In the genomic region with DNA sequence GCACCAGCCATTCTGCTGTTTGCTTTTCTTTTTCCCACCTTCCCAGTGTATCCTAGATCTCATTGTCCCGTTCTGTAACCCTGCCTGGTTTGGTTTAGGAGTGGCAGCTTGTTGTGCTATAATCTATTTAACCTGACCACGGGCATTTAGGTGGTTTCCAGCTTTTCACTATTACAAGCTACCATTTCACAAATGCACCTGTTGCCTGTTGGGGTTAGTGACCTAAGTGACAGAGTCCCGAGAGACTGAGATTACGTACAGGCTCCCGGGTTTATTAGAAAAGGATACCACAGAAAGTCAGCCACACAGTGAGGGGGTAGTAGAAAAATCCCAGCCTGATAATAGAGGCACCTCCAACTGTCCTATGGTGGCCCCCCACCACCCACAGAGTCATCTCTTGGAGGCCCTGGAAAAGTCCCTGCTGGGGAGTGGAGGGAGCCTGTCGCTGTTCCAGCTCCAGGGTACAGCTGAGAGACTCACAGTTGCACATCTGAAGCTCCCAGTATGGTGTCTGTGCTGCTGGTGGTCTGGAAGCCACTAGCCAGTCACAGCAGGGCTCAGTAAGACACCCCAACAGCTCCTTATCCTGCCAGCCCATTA, we compare ENCODE assay signal across 10 cellular contexts. TPM values are rescaled to one million over a fixed set of nuclear protein-coding genes. Genes with fewer than 3 reads are reported as not detected.
A peak's percentile ranks its signal among the peaks of the same experiment; 100 is the strongest.
DNase-seq lines count a peak whose midpoint lies in the region; ATAC-seq lines count a peak whose summit lies in the region.
"Had no signal": no experiment of that assay in that cellular context is flagged by ENCODE, and none has a peak within 500 bp of the region (broad histone marks: within the 10 kb centered on the region; RNA-seq: fewer than 3 reads in every experiment).

No MANE protein-coding gene starts in this region.

- peak overlapping the region; percentile 94 for H3K27ac Mint-ChIP-seq in stimulated activated naive CD8-positive, alpha-beta T cell treated with anti-CD3 and anti-CD28 coated beads, Interleukin-15, Interleukin-2, amounts not matched to agents 100 ng/mL and 50 ng/mL, for 24 hours

- H3K4me1 Mint-ChIP-seq in stimulated activated naive CD8-positive, alpha-beta T cell treated with anti-CD3 and anti-CD28 coated beads, Interleukin-15, Interleukin-2, amounts not matched to agents 100 ng/mL and 50 ng/mL, for 24 hours (ENCODE audit: low read depth) = peaks cover 75% of the 10 kb centered on the region

- peak; percentile 59 for ATAC-seq in HG02623 (IDR thresholded peaks at IDR 0.05; ENCODE audit: unreplicated experiment)

- H3K27me3 Mint-ChIP-seq in stimulated activated naive CD8-positive, alpha-beta T cell treated with anti-CD3 and anti-CD28 coated beads, Interleukin-15, Interleukin-2, amounts not matched to agents 100 ng/mL and 50 ng/mL, for 24 hours = no peaks in the 10 kb centered on the region
- H3K27me3 Mint-ChIP-seq: T-cell had no signal

- peak; percentile 37 to 41 for DNase-seq in stimulated activated CD4-positive, alpha-beta T cell treated with anti-CD3 and anti-CD28 coated beads, Interleukin-2, amount 100 ng/mL, for 24 hours
- no peak for DNase-seq in stimulated activated CD4-positive, alpha-beta T cell treated with anti-CD3 and anti-CD28 coated beads, Interleukin-4, amount 100 ng/mL, for 4 hours
- DNase-seq in NAMALWA (ENCODE audit: low spot score) (peak; percentile 77), DMS153 (lab: John Stamatoyannopoulos, UW) (no peak), anterior cingulate cortex (lab: John Stamatoyannopoulos, UW) (no peak), mucosa of gallbladder (ENCODE audit: low spot score) (no peak)
- DNase-seq: COR-L47 had no signal

- H3K36me3 Mint-ChIP-seq in stimulated activated naive CD8-positive, alpha-beta T cell treated with anti-CD3 and anti-CD28 coated beads, Interleukin-15, Interleukin-2, amounts not matched to agents 100 ng/mL and 50 ng/mL, for 24 hours (ENCODE audit: low read depth) = peaks cover 73% of the 10 kb centered on the region

- peak overlapping the region; percentile 55 for H3K4me3 Mint-ChIP-seq in stimulated activated naive CD8-positive, alpha-beta T cell treated with anti-CD3 and anti-CD28 coated beads, Interleukin-15, Interleukin-2, amounts not matched to agents 100 ng/mL and 50 ng/mL, for 24 hours

- H3K9me3 Mint-ChIP-seq in stimulated activated naive CD8-positive, alpha-beta T cell treated with anti-CD3 and anti-CD28 coated beads, Interleukin-15, Interleukin-2, amounts not matched to agents 100 ng/mL and 50 ng/mL, for 24 hours = peaks cover 9% of the 10 kb centered on the region
- H3K9me3 Mint-ChIP-seq: T-cell had no signal

RNA-seq across cellular contexts. Expression of a gene that starts 21.2 kb away (rescaled TPM):
- total RNA-seq in mucosa of gallbladder = 27.6 TPM

RNA-seq across cellular contexts. Expression of a gene that starts 23.3 kb away (rescaled TPM):
- 41.3 TPM for total RNA-seq in mucosa of gallbladder

Comparison
In these comparisons a context has a peak if more than half of its experiments do, and no peak if none do; other contexts are left out.
1. DNase-seq: peak in stimulated activated CD4-positive, alpha-beta T cell treated with anti-CD3 and anti-CD28 coated beads, Interleukin-2, amount 100 ng/mL, for 24 hours (2 of 2) and NAMALWA (single experiment); none in stimulated activated CD4-positive, alpha-beta T cell treated with anti-CD3 and anti-CD28 coated beads, Interleukin-4, amount 100 ng/mL, for 4 hours (0 of 2), DMS153 (single experiment), anterior cingulate cortex (0 of 58) and mucosa of gallbladder (single experiment).